Comparison of ENCODE assay signal across 16 cellular contexts in genomic region chr6:42443312-42444075, GRCh38. TPM values are rescaled to one million over a fixed set of nuclear protein-coding genes. Genes with fewer than 3 reads are reported as not detected.
DNase-seq lines count a peak whose midpoint lies in the region; ATAC-seq and TF ChIP-seq lines count a peak whose summit lies in the region.
"Had no signal": no experiment of that assay in that cellular context is flagged by ENCODE, and none has a peak within 500 bp of the region (broad histone marks: within the 10 kb centered on the region; RNA-seq: fewer than 3 reads in every experiment).

No MANE protein-coding gene starts in this region.

- POLR2A ChIA-PET in WTC11 (lab: Charles Lee), result interaction anchor here (0.6 to 0.9 kb wide), 3 partner anchors 10 to 41 kb away, joined by 4 to 8 read pairs (median 4); no protein-coding TSS in a partner anchor

- CTCF ChIA-PET in activated naive CD4-positive, alpha-beta T cell treated with anti-CD3 and anti-CD28 coated beads for 36 hours (lab: Charles Lee), result interaction anchor here (1.4 kb wide), 1 partner anchor 23 kb away, joined by 3 read pairs; no protein-coding TSS in a partner anchor
- CTCF ChIA-PET in WTC11 (lab: Charles Lee), result interaction anchor here (0.5 to 4.9 kb wide), 4 partner anchors 24 to 281 kb away, joined by 3 to 35 read pairs (median 22); no protein-coding TSS in a partner anchor

- no peaks in the 10 kb centered on the region for H3K36me3 ChIP-seq in stomach smooth muscle (ENCODE audit: control insufficient read depth in 2 of 2, insufficient read depth in 2 of 2, low read length in 2 of 2)
- H3K36me3 ChIP-seq in tibial artery, result no peaks in the 10 kb centered on the region
- H3K36me3 ChIP-seq: SJSA1 had no signal

- 45% methylated on average over 11 of the region's 11 CpGs for WGBS in right cardiac atrium

- peaks cover 6% of the 10 kb centered on the region for H3K36me3 Mint-ChIP-seq in activated naive CD4-positive, alpha-beta T cell treated with anti-CD3 and anti-CD28 coated beads for 36 hours (ENCODE audit: low read depth)
- peaks cover 0 to 46% of the 10 kb centered on the region in 2 donors for H3K36me3 Mint-ChIP-seq in activated naive CD4-positive, alpha-beta T cell treated with anti-CD3 and anti-CD28 coated beads, Interleukin-2, amount 50 U/mL, for 72 hours
- H3K36me3 Mint-ChIP-seq in WTC11, result peaks cover 3% of the 10 kb centered on the region

- H3K4me1 Mint-ChIP-seq in activated naive CD4-positive, alpha-beta T cell treated with anti-CD3 and anti-CD28 coated beads for 36 hours (ENCODE audit: low read depth), result peaks cover 59% of the 10 kb centered on the region
- H3K4me1 Mint-ChIP-seq in WTC11, result peaks cover 94% of the 10 kb centered on the region

- peak overlapping the region; percentile 9 for H3K4me3 Mint-ChIP-seq in activated naive CD4-positive, alpha-beta T cell treated with anti-CD3 and anti-CD28 coated beads for 36 hours
- H3K4me3 Mint-ChIP-seq in WTC11, result peak overlapping the region; percentile 47
- H3K4me3 Mint-ChIP-seq: nephron progenitor cell had no signal

- H3K27ac ChIP-seq in right cardiac atrium (ENCODE audit: low read length), result peak overlapping the region; percentile 42
- peak overlapping the region; percentile 70 for H3K27ac ChIP-seq in stomach smooth muscle (ENCODE audit: low read length)
- H3K27ac ChIP-seq in tibial artery, result peak overlapping the region in 1 of 2 donors; percentile 0
- H3K27ac ChIP-seq: SJSA1 had no signal

- intact Hi-C loops in activated naive CD4-positive, alpha-beta T cell treated with anti-CD3 and anti-CD28 coated beads for 36 hours (cut with micrococcal nuclease), result no loop called here
- intact Hi-C loops in right cardiac atrium (cut with DNase I) (no loop called here), tibial artery (cut with DNase I; ENCODE audit: low total_unique reads) (loop anchor here (10.0 kb wide), 1 partner anchor 91 kb away; no protein-coding TSS in a partner anchor)

- H3K9me3 Mint-ChIP-seq in activated naive CD4-positive, alpha-beta T cell treated with anti-CD3 and anti-CD28 coated beads for 36 hours, result no peaks in the 10 kb centered on the region
- peaks cover 0 to 4% of the 10 kb centered on the region in 2 donors for H3K9me3 Mint-ChIP-seq in activated naive CD4-positive, alpha-beta T cell treated with anti-CD3 and anti-CD28 coated beads, Interleukin-2, amount 50 U/mL, for 72 hours
- H3K9me3 Mint-ChIP-seq in WTC11, result no peaks in the 10 kb centered on the region

- TF ChIP-seq CTCF in WTC11 (IDR thresholded peaks at IDR 0.05) (no peak), tibial artery (IDR thresholded peaks at IDR 0.05) (no peak)

- ATAC-seq in activated naive CD4-positive, alpha-beta T cell treated with anti-CD3 and anti-CD28 coated beads, Interleukin-2, amount 50 U/mL, for 72 hours, result no peak
- no peak for ATAC-seq in WTC11
- ATAC-seq in right cardiac atrium, result peak in 1 of 2 donors; percentile 30
- no peak for ATAC-seq in GM19395 (IDR thresholded peaks at IDR 0.05; ENCODE audit: unreplicated experiment)
- ATAC-seq: HepG2 had no signal

- H3K9ac ChIP-seq in stomach smooth muscle (ENCODE audit: low read length in 2 of 2), result peak overlapping the region in 1 of 2 donors; percentile 58

- no peak for DNase-seq in activated naive CD4-positive, alpha-beta T cell treated with anti-CD3 and anti-CD28 coated beads for 36 hours
- no peak for DNase-seq in activated naive CD4-positive, alpha-beta T cell treated with anti-CD3 and anti-CD28 coated beads, Interleukin-2, amount 50 U/mL, for 72 hours (ENCODE audit: low spot score in 2 of 2)
- DNase-seq in WTC11 (ENCODE audit: low spot score), result no peak
- DNase-seq in right cardiac atrium, result no peak
- no peak for DNase-seq in tibial artery
- no peak for DNase-seq in ACHN
- DNase-seq: HCEC 1CT, kidney, NCI-H1417, NCI-H774, nephron progenitor cell had no signal

- H3K27me3 ChIP-seq in right cardiac atrium (ENCODE audit: control insufficient read depth, insufficient read depth) (no peaks in the 10 kb centered on the region), stomach smooth muscle (ENCODE audit: control insufficient read depth in 1 of 2, insufficient read depth in 2 of 2, low read length in 2 of 2) (no peaks in the 10 kb centered on the region), tibial artery (no peaks in the 10 kb centered on the region)
- H3K27me3 ChIP-seq: SJSA1 had no signal

- H3K27ac Mint-ChIP-seq in activated naive CD4-positive, alpha-beta T cell treated with anti-CD3 and anti-CD28 coated beads for 36 hours, result no peak overlapping the region
- H3K27ac Mint-ChIP-seq in activated naive CD4-positive, alpha-beta T cell treated with anti-CD3 and anti-CD28 coated beads, Interleukin-2, amount 50 U/mL, for 72 hours, result no peak overlapping the region
- peak overlapping the region; percentile 96 for H3K27ac Mint-ChIP-seq in WTC11
- H3K27ac Mint-ChIP-seq: nephron progenitor cell had no signal

- H3K4me3 ChIP-seq in right cardiac atrium (ENCODE audit: low read length) (no peak overlapping the region), stomach smooth muscle (ENCODE audit: low read length in 2 of 2) (peak overlapping the region; percentile 6 to 55), tibial artery (no peak overlapping the region)
- H3K4me3 ChIP-seq: SJSA1, smooth muscle cell had no signal

- no peaks in the 10 kb centered on the region for H3K4me1 ChIP-seq in right cardiac atrium (ENCODE audit: control insufficient read depth, insufficient read depth, low read length)
- peaks cover 44% of the 10 kb centered on the region for H3K4me1 ChIP-seq in stomach smooth muscle (ENCODE audit: control insufficient read depth, insufficient read depth, low read length)
- peaks cover 0 to 22% (median 2%) of the 10 kb centered on the region in 4 donors for H3K4me1 ChIP-seq in tibial artery

- in situ Hi-C loops in ACHN (cut with HindIII; ENCODE audit: low pct_ligation_motif_present, low pct_unique_long_range_greater_than_20kb, low sequenced_read_pairs), result no loop called here

- no peaks in the 10 kb centered on the region for H3K27me3 Mint-ChIP-seq in activated naive CD4-positive, alpha-beta T cell treated with anti-CD3 and anti-CD28 coated beads for 36 hours (ENCODE audit: low read depth)
- no peaks in the 10 kb centered on the region for H3K27me3 Mint-ChIP-seq in WTC11 (ENCODE audit: low read depth)

- H3K9me3 ChIP-seq in right cardiac atrium (ENCODE audit: control insufficient read depth, low read length) (no peaks in the 10 kb centered on the region), stomach smooth muscle (ENCODE audit: control insufficient read depth in 2 of 2, low read length in 2 of 2) (no peaks in the 10 kb centered on the region), tibial artery (no peaks in the 10 kb centered on the region)
- H3K9me3 ChIP-seq: SJSA1 had no signal

TF ChIP-seq in WTC11, 78 proteins besides CTCF, POLR2A, EP300 and RAD21 (continues in another document):
- TF ChIP-seq E2F4 (CRISPR knock-in tag; IDR thresholded peaks at IDR 0.05; ENCODE audit: borderline replicate concordance, low read depth) (no peak), MLX (CRISPR knock-in tag; IDR thresholded peaks at IDR 0.05) (no peak), ZBTB43 (CRISPR knock-in tag; IDR thresholded peaks at IDR 0.05) (no peak), ZMAT4 (CRISPR knock-in tag; IDR thresholded peaks at IDR 0.05) (no peak), JUN (CRISPR knock-in tag; IDR thresholded peaks at IDR 0.05) (no peak), PREB (CRISPR knock-in tag; IDR thresholded peaks at IDR 0.05; ENCODE audit: borderline replicate concordance) (no peak), ZNF232 (CRISPR knock-in tag; IDR thresholded peaks at IDR 0.05) (no peak)

RNA-seq across cellular contexts. Expression of gene TRERF1, which starts 8.2 kb away (rescaled TPM):
- 1 to 10 TPM; 6.7 to 6.9 TPM for total RNA-seq in activated naive CD4-positive, alpha-beta T cell treated with anti-CD3 and anti-CD28 coated beads for 36 hours
- total RNA-seq in activated naive CD4-positive, alpha-beta T cell treated with anti-CD3 and anti-CD28 coated beads, Interleukin-2, amount 50 U/mL, for 72 hours, result 10 to 100 TPM in 1 of 2 donors, 1 to 10 TPM in 1; 3.8 to 28.2 TPM
- total RNA-seq in WTC11 (2021) (22.3 to 24.3 TPM (median 23.9 TPM) in 3 replicates), right cardiac atrium (1 to 10 TPM; 2.1 to 3.1 (median 2.5) TPM)
- 1.2 TPM for polyA plus RNA-seq in right cardiac atrium
- polyA plus RNA-seq: HepG2 had no signal

Comparison
In these comparisons a context has a peak if more than half of its experiments do, and no peak if none do; other contexts are left out.
1. H3K4me3 ChIP-seq: peak in stomach smooth muscle (2 of 2); none in right cardiac atrium (single experiment) and tibial artery (0 of 2).